In the genomic region with DNA sequence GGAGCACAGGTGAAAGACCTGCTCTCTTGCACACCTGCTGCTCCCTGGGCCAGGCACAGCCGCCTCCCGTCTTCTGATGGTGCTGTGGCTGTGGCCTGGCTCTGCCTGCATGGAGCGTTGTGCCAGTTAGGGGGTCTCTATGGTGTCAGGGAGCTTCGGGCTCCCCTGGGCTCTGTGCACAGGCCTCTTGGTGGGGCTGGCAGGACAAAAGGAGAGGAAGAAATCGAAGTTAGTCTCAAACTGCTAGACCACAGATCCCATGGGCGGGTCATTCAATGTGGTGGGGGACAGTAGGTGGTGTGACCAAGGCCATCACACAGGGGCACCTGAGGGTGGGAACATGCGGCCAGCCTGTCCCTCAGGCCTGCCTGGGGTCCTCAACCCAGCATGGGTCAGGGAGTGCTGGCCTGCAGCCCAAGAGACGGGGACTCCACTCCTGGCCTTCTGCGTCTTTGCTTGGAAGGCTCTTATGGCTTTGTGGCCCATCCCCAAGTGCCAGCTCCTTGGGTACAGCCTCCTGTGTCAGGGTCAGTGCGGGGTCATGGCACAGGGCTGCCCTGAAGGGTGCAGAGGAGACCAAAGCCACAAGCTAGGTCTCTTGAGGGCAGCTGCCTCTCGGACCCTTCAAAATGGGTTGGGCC, we compare ENCODE assay signal across 1 cellular context.
TF ChIP-seq lines count a peak whose summit lies in the region.

No MANE protein-coding gene starts in this region.

TF ChIP-seq in H1, 55 proteins besides CTCF, POLR2A, EP300 and RAD21:
- TF ChIP-seq POU5F1 (IDR thresholded peaks at IDR 0.05; ENCODE audit: low read depth, low read length) (no peak), PHF8 (conservative IDR thresholded peaks at IDR 0.05; ENCODE audit: low read depth, low read length) (no peak), MAFK (IDR thresholded peaks at IDR 0.05; ENCODE audit: low read depth, low read length) (no peak), TAF1 (IDR thresholded peaks at IDR 0.05; ENCODE audit: low read depth, low read length) (no peak), EZH2 (IDR thresholded peaks at IDR 0.05; ENCODE audit: low read depth, low read length, severe bottlenecking) (no peak), CBX5 (IDR thresholded peaks at IDR 0.05; ENCODE audit: low read depth, low read length) (no peak), ATF2 (IDR thresholded peaks at IDR 0.05; ENCODE audit: low read length) (no peak), KDM4A (IDR thresholded peaks at IDR 0.05; ENCODE audit: low read depth, low read length, severe bottlenecking) (no peak), E2F6 (IDR thresholded peaks at IDR 0.05) (no peak), CREB1 (IDR thresholded peaks at IDR 0.05) (no peak), JUN (IDR thresholded peaks at IDR 0.05; ENCODE audit: low read depth, low read length) (no peak), SIX5 (IDR thresholded peaks at IDR 0.05; ENCODE audit: low read depth, low read length) (no peak), HDAC6 (IDR thresholded peaks at IDR 0.05; ENCODE audit: low read depth, low read length) (no peak), SIN3A (conservative IDR thresholded peaks at IDR 0.05 in 1 of 2, IDR thresholded peaks at IDR 0.05 in 1 of 2; ENCODE audit: low read depth in 1 of 2, low read length in 2 of 2) (no peak), TAF7 (optimal IDR thresholded peaks at IDR 0.05; ENCODE audit: borderline replicate concordance, low read depth, low read length) (no peak), GTF2F1 (IDR thresholded peaks at IDR 0.05; ENCODE audit: borderline replicate concordance, low read depth, low read length) (no peak), RNF2 (IDR thresholded peaks at IDR 0.05; ENCODE audit: borderline replicate concordance, low read depth, low read length, missing control alignments, poor library complexity, severe bottlenecking) (no peak)
- TF ChIP-seq, protein P1, sequence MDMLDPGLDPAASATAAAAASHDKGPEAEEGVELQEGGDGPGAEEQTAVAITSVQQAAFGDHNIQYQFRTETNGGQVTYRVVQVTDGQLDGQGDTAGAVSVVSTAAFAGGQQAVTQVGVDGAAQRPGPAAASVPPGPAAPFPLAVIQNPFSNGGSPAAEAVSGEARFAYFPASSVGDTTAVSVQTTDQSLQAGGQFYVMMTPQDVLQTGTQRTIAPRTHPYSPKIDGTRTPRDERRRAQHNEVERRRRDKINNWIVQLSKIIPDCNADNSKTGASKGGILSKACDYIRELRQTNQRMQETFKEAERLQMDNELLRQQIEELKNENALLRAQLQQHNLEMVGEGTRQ (IDR thresholded peaks at IDR 0.05; ENCODE audit: low read length) = no peak
